ENCODE assay signal across 1 cellular context in genomic region chr19:8001995-8002849, GRCh38.
TF ChIP-seq lines count a peak whose summit lies in the region.

No MANE protein-coding gene starts in this region.

TF ChIP-seq in HepG2, 621 proteins besides CTCF, POLR2A, EP300 and RAD21 (continued from another document and continues in another):
- no peak for TF ChIP-seq HNF1A (IDR thresholded peaks at IDR 0.05; ENCODE audit: low read depth)
- no peak for TF ChIP-seq HNF1A (CRISPR knock-in tag; IDR thresholded peaks at IDR 0.05; ENCODE audit: borderline replicate concordance)
- no peak for TF ChIP-seq ZNF124 (CRISPR knock-in tag; IDR thresholded peaks at IDR 0.05)
- peak; percentile 53; the same call in 1 of the 2 replicates for TF ChIP-seq KAT8 (CRISPR knock-in tag; IDR thresholded peaks at IDR 0.05)
- TF ChIP-seq RXRB (CRISPR knock-in tag; IDR thresholded peaks at IDR 0.05; ENCODE audit: borderline replicate concordance) = peak; percentile 41; the same call in 1 of the 2 replicates
- 0 out of 2 replicates have a peak, but pooled peaks have one; percentile 34 for TF ChIP-seq SMAD9 (CRISPR knock-in tag; IDR thresholded peaks at IDR 0.05)
- no peak for TF ChIP-seq ZNF17 (CRISPR knock-in tag; IDR thresholded peaks at IDR 0.05)
- no peak for TF ChIP-seq ZNF891 (CRISPR knock-in tag; IDR thresholded peaks at IDR 0.05)
- no peak for TF ChIP-seq CAMTA2 (CRISPR knock-in tag; IDR thresholded peaks at IDR 0.05; ENCODE audit: borderline replicate concordance)
- TF ChIP-seq MED13 (CRISPR knock-in tag; IDR thresholded peaks at IDR 0.05) = no peak
- TF ChIP-seq HNRNPLL (IDR thresholded peaks at IDR 0.05; ENCODE audit: low read depth, low read length, poor library complexity, severe bottlenecking) = peak; percentile 32
- TF ChIP-seq MLX (CRISPR knock-in tag; IDR thresholded peaks at IDR 0.05) = no peak
- TF ChIP-seq ZMYM2 (CRISPR knock-in tag; IDR thresholded peaks at IDR 0.05) = no peak
- no peak for TF ChIP-seq ZNF562 (CRISPR knock-in tag; IDR thresholded peaks at IDR 0.05; ENCODE audit: borderline replicate concordance)
- TF ChIP-seq ZNF318 (CRISPR knock-in tag; IDR thresholded peaks at IDR 0.05) = no peak
- TF ChIP-seq SRY (CRISPR knock-in tag; IDR thresholded peaks at IDR 0.05) = no peak
- TF ChIP-seq ZBTB2 (CRISPR knock-in tag; IDR thresholded peaks at IDR 0.05; ENCODE audit: low read depth) = no peak
- 0 out of 2 replicates have a peak, but pooled peaks have one; percentile 23 for TF ChIP-seq GFI1 (CRISPR knock-in tag; IDR thresholded peaks at IDR 0.05; ENCODE audit: borderline replicate concordance)
- no peak for TF ChIP-seq FOXK2 (IDR thresholded peaks at IDR 0.05)
- no peak for TF ChIP-seq ZC3H4 (CRISPR knock-in tag; IDR thresholded peaks at IDR 0.05; ENCODE audit: borderline replicate concordance)
- no peak for TF ChIP-seq BATF2 (CRISPR knock-in tag; IDR thresholded peaks at IDR 0.05)
- no peak for TF ChIP-seq FOXP1 (IDR thresholded peaks at IDR 0.05)
- TF ChIP-seq FOXP1 (CRISPR knock-in tag; IDR thresholded peaks at IDR 0.05) = no peak
- peak; percentile 74 for TF ChIP-seq GABPB1 (CRISPR knock-in tag; IDR thresholded peaks at IDR 0.05)
- no peak for TF ChIP-seq ZNF775 (CRISPR knock-in tag; IDR thresholded peaks at IDR 0.05; ENCODE audit: borderline replicate concordance)
- TF ChIP-seq PPARG (CRISPR knock-in tag; conservative IDR thresholded peaks at IDR 0.05) = no peak
- 0 out of 2 replicates have a peak, but pooled peaks have one; percentile 37 for TF ChIP-seq KMT2A (CRISPR knock-in tag; IDR thresholded peaks at IDR 0.05)
- TF ChIP-seq ZNF83 (CRISPR knock-in tag; IDR thresholded peaks at IDR 0.05; ENCODE audit: borderline replicate concordance) = no peak
- no peak for TF ChIP-seq DNMT1 (CRISPR knock-in tag; IDR thresholded peaks at IDR 0.05)
- TF ChIP-seq TBP (CRISPR knock-in tag; IDR thresholded peaks at IDR 0.05) = no peak
- TF ChIP-seq XRCC5 (optimal IDR thresholded peaks at IDR 0.05; ENCODE audit: low read length) = peak; percentile 94
- no peak for TF ChIP-seq ETV6 (CRISPR knock-in tag; conservative IDR thresholded peaks at IDR 0.05)
- TF ChIP-seq ZNF773 (CRISPR knock-in tag; IDR thresholded peaks at IDR 0.05; ENCODE audit: borderline replicate concordance) = no peak
- no peak for TF ChIP-seq ZHX1 (CRISPR knock-in tag; IDR thresholded peaks at IDR 0.05; ENCODE audit: low read depth)
- TF ChIP-seq ZNF513 (CRISPR knock-in tag; conservative IDR thresholded peaks at IDR 0.05) = no peak
- no peak for TF ChIP-seq POLR2AphosphoS2 (IDR thresholded peaks at IDR 0.05; ENCODE audit: low read depth, low read length)
- TF ChIP-seq RBM22 (optimal IDR thresholded peaks at IDR 0.05; ENCODE audit: low read length) = no peak
- no peak for TF ChIP-seq ZNF264 (CRISPR knock-in tag; IDR thresholded peaks at IDR 0.05)
- TF ChIP-seq ZNF225 (CRISPR knock-in tag; IDR thresholded peaks at IDR 0.05) = no peak; the same call in 1 of the 2 replicates
